Comparison of ENCODE assay signal across 16 cellular contexts in the genomic region with DNA sequence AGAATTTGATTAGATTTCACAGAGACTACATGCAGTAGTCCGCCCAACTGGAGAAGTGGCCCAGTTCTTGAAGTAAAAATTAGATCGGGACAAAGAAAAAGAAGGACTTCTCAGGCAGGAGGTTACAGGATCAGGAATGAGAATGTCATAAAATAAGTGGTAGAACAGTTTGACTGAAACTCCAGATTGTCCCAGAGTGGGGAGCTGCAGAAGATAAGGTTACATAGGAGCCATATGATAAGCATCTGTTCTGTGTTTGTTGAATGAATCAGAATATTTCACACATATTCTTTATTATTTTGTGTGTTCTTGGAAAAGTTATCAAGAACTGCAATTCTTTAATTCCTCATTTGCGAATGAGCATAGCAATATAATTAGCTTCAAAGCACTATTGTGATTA.
DNase-seq lines count a peak whose midpoint lies in the region; ATAC-seq and TF ChIP-seq lines count a peak whose summit lies in the region.
"Had no signal": no experiment of that assay in that cellular context is flagged by ENCODE, and none has a peak within 500 bp of the region (broad histone marks: within the 10 kb centered on the region; RNA-seq: fewer than 3 reads in every experiment).

No MANE protein-coding gene starts in this region.

- H3K27me3 ChIP-seq in PC-3 (ENCODE audit: low read length) (no peaks in the 10 kb centered on the region), neural progenitor cell (no peaks in the 10 kb centered on the region)
- H3K27me3 ChIP-seq: BLaER1 had no signal

- H3K9ac ChIP-seq in PC-3 (ENCODE audit: low read length) (no peak overlapping the region), neural progenitor cell (no peak overlapping the region)
- H3K9ac ChIP-seq: BLaER1 had no signal

- H3K4me3 Mint-ChIP-seq in neural progenitor cell, result no peak overlapping the region
- H3K4me3 Mint-ChIP-seq: CD4-positive, CD25-positive, alpha-beta regulatory T cell; H9 had no signal

- intact Hi-C loops in PC-3 (cut with micrococcal nuclease) (no loop called here), posterior vena cava (cut with DNase I) (no loop called here)

- no peaks in the 10 kb centered on the region for H3F3A ChIP-seq in PC-3 (ENCODE audit: low read length, unreplicated experiment)
- peaks cover 30% of the 10 kb centered on the region for H3F3A ChIP-seq in neural progenitor cell (ENCODE audit: low read depth)

- peaks cover 8% of the 10 kb centered on the region for H3K4me1 ChIP-seq in PC-3 (ENCODE audit: insufficient read depth, low read length)
- H3K4me1 ChIP-seq in neural progenitor cell, result peaks cover 30% of the 10 kb centered on the region
- H3K4me1 ChIP-seq: BLaER1 had no signal

- H3K27ac ChIP-seq in PC-3 (ENCODE audit: low read length) (no peak overlapping the region), neural progenitor cell (no peak overlapping the region)
- H3K27ac ChIP-seq: BLaER1 had no signal

- no peaks in the 10 kb centered on the region for H3K36me3 Mint-ChIP-seq in neural progenitor cell
- H3K36me3 Mint-ChIP-seq: CD4-positive, CD25-positive, alpha-beta regulatory T cell had no signal

- H3K27me3 Mint-ChIP-seq in neural progenitor cell (ENCODE audit: insufficient read depth, low read depth), result peaks cover 6% of the 10 kb centered on the region
- H3K27me3 Mint-ChIP-seq: CD4-positive, CD25-positive, alpha-beta regulatory T cell had no signal

- TF ChIP-seq CTCF in PC-3 (conservative IDR thresholded peaks at IDR 0.05; ENCODE audit: low read depth, low read length) (peak; percentile 20; the same call in 1 of the 2 replicates), neural progenitor cell (IDR thresholded peaks at IDR 0.05) (no peak)

- CTCF ChIA-PET in PC-3 (lab: Charles Lee), result no interaction called here

- H3K79me2 ChIP-seq in PC-3 (ENCODE audit: low read length) (no peaks in the 10 kb centered on the region), neural progenitor cell (ENCODE audit: low read depth) (no peaks in the 10 kb centered on the region)

- no peaks in the 10 kb centered on the region for H3K9me2 ChIP-seq in PC-3 (replicated peaks; ENCODE audit: low read length)

- H3K9me3 Mint-ChIP-seq in neural progenitor cell, result no peaks in the 10 kb centered on the region
- H3K9me3 Mint-ChIP-seq: H9 had no signal

- H2AFZ ChIP-seq in PC-3 (ENCODE audit: low read length) (no peak overlapping the region), neural progenitor cell (replicated peaks) (no peak overlapping the region)

- H3K4me3 ChIP-seq in PC-3 (ENCODE audit: low read length) (no peak overlapping the region), neural progenitor cell (no peak overlapping the region)
- H3K4me3 ChIP-seq: BLaER1 had no signal

- ATAC-seq in PC-3 (peak; percentile 71), GM21723 (IDR thresholded peaks at IDR 0.05; ENCODE audit: unreplicated experiment) (no peak)

- POLR2A ChIA-PET in PC-3 (lab: Charles Lee; ENCODE audit: unreplicated experiment), result no interaction called here

- DNase-seq in DMS 273 (lab: John Stamatoyannopoulos, UW; ENCODE audit: unreplicated experiment) (peak; percentile 64), NCI-H2171 treated with DMSO at 0.1 percent for 48 hours (lab: John Stamatoyannopoulos, UW) (peak; percentile 69), PC-3 (peak; percentile 53), neural progenitor cell (ENCODE audit: low spot score) (no peak), posterior vena cava (ENCODE audit: low spot score) (no peak), NCI-H2029 treated with DMSO at 0.1 percent for 48 hours (lab: John Stamatoyannopoulos, UW) (no peak)
- DNase-seq: 8988T; AML-193; CD4-positive, CD25-positive, alpha-beta regulatory T cell; DMS153; DMS79 treated with DMSO at 0.1 percent for 48 hours; EL; GOT3; H9 had no signal

- peak overlapping the region; percentile 8; the same call in 1 of the 2 replicates for H3K4me2 ChIP-seq in PC-3 (ENCODE audit: low read length)
- peak overlapping the region; percentile 35 for H3K4me2 ChIP-seq in neural progenitor cell
- H3K4me2 ChIP-seq: BLaER1 had no signal

- no peaks in the 10 kb centered on the region for H3K36me3 ChIP-seq in PC-3 (ENCODE audit: low read depth, low read length)
- H3K36me3 ChIP-seq in neural progenitor cell, result no peaks in the 10 kb centered on the region
- H3K36me3 ChIP-seq: BLaER1 had no signal

- H4K20me1 ChIP-seq in PC-3 (ENCODE audit: low read length) (no peaks in the 10 kb centered on the region), neural progenitor cell (ENCODE audit: low read depth) (no peaks in the 10 kb centered on the region)
- H4K20me1 ChIP-seq: BLaER1 had no signal

- H3K4me1 Mint-ChIP-seq in neural progenitor cell, result peaks cover 19% of the 10 kb centered on the region
- H3K4me1 Mint-ChIP-seq: CD4-positive, CD25-positive, alpha-beta regulatory T cell had no signal

- no peak overlapping the region for H3K27ac Mint-ChIP-seq in neural progenitor cell
- H3K27ac Mint-ChIP-seq: CD4-positive, CD25-positive, alpha-beta regulatory T cell; H9 had no signal

- BruUV-seq in PC-3 (replicated peaks; lab: Mats Ljungman, UMichigan), result no TSS peak

- H3K9me3 ChIP-seq in PC-3 (ENCODE audit: low read length) (no peaks in the 10 kb centered on the region), neural progenitor cell (ENCODE audit: low read depth) (no peaks in the 10 kb centered on the region)
- H3K9me3 ChIP-seq: BLaER1 had no signal

Comparison
In these comparisons a context has a peak if more than half of its experiments do, and no peak if none do; other contexts are left out.
1. DNase-seq: peak in DMS 273 (single experiment), NCI-H2171 treated with DMSO at 0.1 percent for 48 hours (single experiment) and PC-3 (single experiment); none in neural progenitor cell (single experiment), posterior vena cava (single experiment) and NCI-H2029 treated with DMSO at 0.1 percent for 48 hours (single experiment).